In the genomic region with DNA sequence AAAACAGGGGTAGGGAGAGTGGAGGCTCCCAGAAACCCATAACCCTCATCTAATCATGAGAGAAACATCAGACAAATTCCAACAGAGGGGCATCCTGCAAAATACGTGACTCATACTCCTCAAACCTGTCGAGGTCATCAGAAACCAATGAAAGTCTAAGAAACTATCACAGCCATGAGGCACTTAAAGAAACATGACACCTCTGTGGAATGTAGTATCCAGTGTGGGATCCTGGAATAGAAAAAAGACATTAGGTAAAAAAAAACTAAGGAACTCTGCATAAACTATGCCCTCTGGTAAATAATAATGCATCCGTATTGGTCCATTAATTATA, we compare ENCODE assay signal across 12 cellular contexts. TPM values are rescaled to one million over a fixed set of nuclear protein-coding genes. Genes with fewer than 3 reads are reported as not detected.
DNase-seq lines count a peak whose midpoint lies in the region; ATAC-seq, FAIRE-seq and TF ChIP-seq lines count a peak whose summit lies in the region.
"Had no signal": no experiment of that assay in that cellular context is flagged by ENCODE, and none has a peak within 500 bp of the region (broad histone marks: within the 10 kb centered on the region; RNA-seq: fewer than 3 reads in every experiment).

No MANE protein-coding gene starts in this region.

- DNase-seq in A549 (ENCODE audit: low read depth in 1 of 2, low spot score in 1 of 2) (peak; percentile 58 to 74), HT1080 (ENCODE audit: low read depth) (peak; percentile 95), breast epithelium (ENCODE audit: low spot score in 2 of 2) (no peak), left lung (no peak), SIG-M5 (lab: John Stamatoyannopoulos, UW) (no peak), NCI-H1694 treated with DMSO at 0.1 percent for 48 hours (lab: John Stamatoyannopoulos, UW) (no peak), NCI-H524 treated with DMSO at 0.1 percent for 48 hours (lab: John Stamatoyannopoulos, UW) (no peak), H9 (no peak)
- DNase-seq: activated CD4-positive, alpha-beta memory T cell treated with anti-CD3 and anti-CD28 coated beads for 36 hours; C1 segment of cervical spinal cord; stimulated activated naive CD4-positive, alpha-beta T cell had no signal

- H3K27me3 ChIP-seq in breast epithelium = no peaks in the 10 kb centered on the region
- no peaks in the 10 kb centered on the region for H3K27me3 ChIP-seq in left lung
- H3K27me3 ChIP-seq in H9 (ENCODE audit: insufficient read depth, low read length) = no peaks in the 10 kb centered on the region
- H3K27me3 ChIP-seq: neutrophil had no signal

- no peak overlapping the region for H2BK20ac ChIP-seq in H9 (ENCODE audit: low read depth, low read length, poor library complexity, severe bottlenecking)

- peaks cover 10 to 15% of the 10 kb centered on the region in 2 experiments for H3K4me1 Mint-ChIP-seq in H9

- peaks cover 0 to 2% (median 0%) of the 10 kb centered on the region in 3 experiments; a peak in 4 of 7 replicates for H3K36me3 Mint-ChIP-seq in H9 (ENCODE audit: insufficient read depth in 1 of 3, low read depth in 3 of 3)
- H3K36me3 Mint-ChIP-seq: activated CD4-positive, alpha-beta memory T cell treated with anti-CD3 and anti-CD28 coated beads for 36 hours had no signal

- H3K27ac ChIP-seq in A549 (peak overlapping the region; percentile 68 to 80), breast epithelium (peak overlapping the region; percentile 73 to 84), left lung (peak overlapping the region; percentile 64 to 65), H9 (ENCODE audit: insufficient read length, low read depth, low read length) (no peak overlapping the region)
- H3K27ac ChIP-seq: neutrophil had no signal

- H2BK5ac ChIP-seq in H9 (ENCODE audit: insufficient read length, low read length) = no peak overlapping the region

- no peak overlapping the region for H3K23ac ChIP-seq in H9 (ENCODE audit: insufficient read length, low read depth, low read length)

- H3K27me3 Mint-ChIP-seq in H9 (ENCODE audit: low read depth) = peaks cover 2% of the 10 kb centered on the region
- H3K27me3 Mint-ChIP-seq: activated CD4-positive, alpha-beta memory T cell treated with anti-CD3 and anti-CD28 coated beads for 36 hours had no signal

- intact Hi-C loops in breast epithelium (cut with DNase I; ENCODE audit: low total_unique reads) (no loop called here), left lung (cut with DNase I) (no loop called here)

- H3K36me3 ChIP-seq in breast epithelium (no peaks in the 10 kb centered on the region), left lung (no peaks in the 10 kb centered on the region)
- H3K36me3 ChIP-seq: neutrophil had no signal

- POLR2A ChIA-PET in A549 (lab: Yijun Ruan, JAX) = no interaction called here

- TF ChIP-seq CTCF in A549 (IDR thresholded peaks at IDR 0.05) = no peak
- TF ChIP-seq CTCF in breast epithelium (IDR thresholded peaks at IDR 0.05) = no peak
- no peak for TF ChIP-seq CTCF in left lung (IDR thresholded peaks at IDR 0.05)
- no peak for TF ChIP-seq CTCF in H9 (conservative IDR thresholded peaks at IDR 0.05)

- H3K9me3 Mint-ChIP-seq in H9 = peaks cover 5 to 6% of the 10 kb centered on the region in 2 experiments; a peak in 4 of 5 replicates

- H3K79me1 ChIP-seq in H9 (ENCODE audit: insufficient read depth, low read depth, low read length, poor library complexity, severe bottlenecking) = no peaks in the 10 kb centered on the region

- no peak overlapping the region for H3K56ac ChIP-seq in H9 (ENCODE audit: insufficient read length, low read depth, low read length)

- no peak overlapping the region for H2AK5ac ChIP-seq in H9 (ENCODE audit: insufficient read length, low read length)

- no peak overlapping the region for H3K18ac ChIP-seq in H9 (ENCODE audit: insufficient read length, low read depth, low read length)

- TF ChIP-seq EP300 in A549 (IDR thresholded peaks at IDR 0.05) = no peak

- peak overlapping the region in 1 of 3 experiments; percentile 93; a peak in 2 of 7 replicates for H3K27ac Mint-ChIP-seq in H9
- H3K27ac Mint-ChIP-seq: activated CD4-positive, alpha-beta memory T cell treated with anti-CD3 and anti-CD28 coated beads for 36 hours had no signal

- CTCF ChIA-PET in A549 (lab: Yijun Ruan, JAX) = no interaction called here

- no peak overlapping the region for H3K4me3 ChIP-seq in A549
- peak overlapping the region in 1 of 3 donors; percentile 10 for H3K4me3 ChIP-seq in breast epithelium
- H3K4me3 ChIP-seq in left lung = no peak overlapping the region

- ATAC-seq in A549 (peak; percentile 78 to 87), left lung (peak; percentile 48)

- H3K4ac ChIP-seq in H9 (ENCODE audit: low read depth, low read length) = no peak overlapping the region

- no peak overlapping the region for H4K91ac ChIP-seq in H9 (ENCODE audit: insufficient read length, low read depth, low read length)

- H3K4me3 Mint-ChIP-seq in H9 = no peak overlapping the region
- H3K4me3 Mint-ChIP-seq: activated CD4-positive, alpha-beta memory T cell treated with anti-CD3 and anti-CD28 coated beads for 36 hours had no signal

- H3K9me3 ChIP-seq in A549 (no peaks in the 10 kb centered on the region), breast epithelium (no peaks in the 10 kb centered on the region), left lung (no peaks in the 10 kb centered on the region), H9 (ENCODE audit: control insufficient read depth, low read depth, low read length) (no peaks in the 10 kb centered on the region)
- H3K9me3 ChIP-seq: neutrophil had no signal

- no peak overlapping the region for H2BK15ac ChIP-seq in H9 (ENCODE audit: low read depth, low read length)

- H2BK12ac ChIP-seq in H9 (ENCODE audit: insufficient read length, low read depth, low read length) = no peak overlapping the region

- H3K4me1 ChIP-seq in A549 (peaks cover 25% of the 10 kb centered on the region), breast epithelium (no peaks in the 10 kb centered on the region), left lung (peaks cover 0 to 9% of the 10 kb centered on the region in 2 donors), H9 (ENCODE audit: insufficient read depth, low read length) (no peaks in the 10 kb centered on the region; the same call in 1 of the 2 replicates)

- H4K8ac ChIP-seq in H9 (replicated peaks; ENCODE audit: insufficient read length, low read depth, low read length) = no peak overlapping the region

- H3K79me2 ChIP-seq in H9 (ENCODE audit: insufficient read depth, low read length) = no peaks in the 10 kb centered on the region

- peak overlapping the region; percentile 61 for H3K4me2 ChIP-seq in A549
- no peak overlapping the region for H3K4me2 ChIP-seq in H9 (ENCODE audit: insufficient read depth, insufficient read length, low read length)

- H3K23me2 ChIP-seq in H9 (ENCODE audit: insufficient read length, low read depth, low read length, poor library complexity, severe bottlenecking) = no peaks in the 10 kb centered on the region

- FAIRE-seq in A549 (lab: Jason Lieb, UNC) = no peak

- H3K14ac ChIP-seq in H9 (ENCODE audit: insufficient read depth, low read length) = no peak overlapping the region

- WGBS in A549 (ENCODE audit: missing lambda C conversion rate) = 37% methylated on average over 3 of the region's 3 CpGs
- WGBS in H9 (ENCODE audit: extremely low coverage, insufficient read length, low lambda C conversion rate) = no CpG with 5 or more reads among the region's 3 CpGs

- TF ChIP-seq RAD21 in A549 (conservative IDR thresholded peaks at IDR 0.05 in 1 of 2, IDR thresholded peaks at IDR 0.05 in 1 of 2) = no peak

- no peak overlapping the region for H2AFZ ChIP-seq in H9 (ENCODE audit: low read length)

- no peak for TF ChIP-seq POLR2A in A549 (IDR thresholded peaks at IDR 0.05; ENCODE audit: low read length)
- no peak for TF ChIP-seq POLR2A in breast epithelium (IDR thresholded peaks at IDR 0.05)

- H4K5ac ChIP-seq in H9 (ENCODE audit: insufficient read length, low read depth, low read length) = no peak overlapping the region

- H2BK120ac ChIP-seq in H9 (ENCODE audit: low read depth, low read length, poor library complexity, severe bottlenecking) = no peak overlapping the region

- H3K9ac ChIP-seq in H9 (ENCODE audit: extremely low read depth, insufficient read length, low read length) = no peak overlapping the region

- H4K20me1 ChIP-seq in H9 (ENCODE audit: control insufficient read depth, insufficient read depth, insufficient read length) = no peaks in the 10 kb centered on the region

- no peak overlapping the region for H3T11ph ChIP-seq in H9 (ENCODE audit: low read length)

TF ChIP-seq in A549, 52 proteins besides CTCF, POLR2A, EP300 and RAD21:
- TF ChIP-seq JUNB (IDR thresholded peaks at IDR 0.05) (0 out of 2 replicates have a peak, but pooled peaks have one; percentile 8), SMC3 (IDR thresholded peaks at IDR 0.05) (no peak), FOSL2 (IDR thresholded peaks at IDR 0.05) (no peak), FOSL2 (CRISPR knock-in tag; IDR thresholded peaks at IDR 0.05) (peak; percentile 85), TFCP2L1 (CRISPR knock-in tag; IDR thresholded peaks at IDR 0.05) (no peak), RFX5 (IDR thresholded peaks at IDR 0.05) (no peak), MAFK (IDR thresholded peaks at IDR 0.05; ENCODE audit: partially characterized antibody) (peak; percentile 91)

RNA-seq across cellular contexts. Expression of a gene that starts 16.4 kb away (rescaled TPM):
- polyA plus RNA-seq in A549 (2011; rRNA removed) = 0.01 and 0.20 TPM in 2 replicates
- polyA plus RNA-seq in A549 (2012; cell fraction: cytosol; rRNA removed) = 0.03 and 0.04 TPM in 2 replicates
- 0.16 and 0.28 TPM in 2 replicates for polyA plus RNA-seq in A549 (2012; cell fraction: nucleus; rRNA removed)
- 0.05 TPM in 1 of 3 replicates, not detected in the others for polyA plus RNA-seq in A549 (2017; fragmentation: RNase III; extraction: RNeasy Plus Mini Kit Qiagen cat#74134 plus additional on column Dnase treatment)
- polyA minus RNA-seq in A549 (2011; rRNA and poly(A)+ RNA removed) = 0.25 TPM in 1 of 2 replicates, not detected in the other
- 0.03 and 0.23 TPM in 2 replicates for total RNA-seq in HT1080 (2014; rRNA removed; shearing (Covaris generic))
- polyA plus RNA-seq in HT1080 (2015; cell fraction: cytosol; rRNA removed) = 0.08 and 0.16 TPM in 2 replicates
- polyA plus RNA-seq in HT1080 (2015; cell fraction: nucleus; rRNA removed) = 0.13 and 0.35 TPM in 2 replicates
- total RNA-seq in breast epithelium = 10 to 100 TPM; 19.2 to 52.8 (median 45.1) TPM
- 10 to 100 TPM; 77.2 to 86.5 TPM for total RNA-seq in left lung
- 0.20 TPM in 1 of 2 replicates, not detected in the other for total RNA-seq in H9 (2021)
- total RNA-seq: activated CD4-positive, alpha-beta memory T cell treated with anti-CD3 and anti-CD28 coated beads for 36 hours had no signal

RNA-seq across cellular contexts. Expression of a gene that starts 44.2 kb away (rescaled TPM):
- polyA plus RNA-seq in A549 (2011; rRNA removed) (0.98 and 1.4 TPM in 2 replicates), A549 (2017; fragmentation: RNase III; extraction: RNeasy Plus Mini Kit Qiagen cat#74134 plus additional on column Dnase treatment) (1.2 to 2.4 TPM (median 1.7 TPM) in 3 replicates)
- 0.58 and 0.63 TPM in 2 replicates for polyA plus RNA-seq in A549 (2012; cell fraction: cytosol; rRNA removed)
- polyA plus RNA-seq in A549 (2012; cell fraction: nucleus; rRNA removed) = 1.3 and 1.5 TPM in 2 replicates
- polyA minus RNA-seq in A549 (2011; rRNA and poly(A)+ RNA removed) = 0.83 and 1.4 TPM in 2 replicates
- not detected in 2 replicates for total RNA-seq in HT1080 (2014; rRNA removed; shearing (Covaris generic))
- 0.60 TPM in 1 of 2 replicates, not detected in the other for polyA plus RNA-seq in HT1080 (2015; cell fraction: cytosol; rRNA removed)
- not detected in 2 replicates for polyA plus RNA-seq in HT1080 (2015; cell fraction: nucleus; rRNA removed)
- total RNA-seq in breast epithelium (1 to 10 TPM in 1 of 3 donors, under 1 TPM in 1, not detected in 1; 0.16 to 3.5 TPM), left lung (1 to 10 TPM in 1 of 2 donors, under 1 TPM in 1; 0.65 to 2.0 TPM), H9 (2021) (0.24 TPM in 1 of 2 replicates, not detected in the other)
- total RNA-seq: activated CD4-positive, alpha-beta memory T cell treated with anti-CD3 and anti-CD28 coated beads for 36 hours had no signal

Comparison
In these comparisons a context has a peak if more than half of its experiments do, and no peak if none do; other contexts are left out.
1. DNase-seq: peak in A549 (2 of 2) and HT1080 (single experiment); none in breast epithelium (0 of 2), left lung (0 of 2), SIG-M5 (single experiment), NCI-H1694 treated with DMSO at 0.1 percent for 48 hours (single experiment), NCI-H524 treated with DMSO at 0.1 percent for 48 hours (single experiment) and H9 (single experiment).
2. RNA of a gene that starts 16.4 kb away (total RNA-seq): 77.2 to 86.5 TPM in left lung and 19.2 to 52.8 TPM in breast epithelium; 0.20 TPM in H9 and 0.03 to 0.23 TPM in HT1080; every median in the first group is over 10 times any median in the second.